In genomic region chr20:33518071-33518470, GRCh38 we compare ENCODE assay signal across 10 cellular contexts. TPM values are rescaled to one million over a fixed set of nuclear protein-coding genes. Genes with fewer than 3 reads are reported as not detected.
DNase-seq lines count a peak whose midpoint lies in the region; ATAC-seq and FAIRE-seq lines count a peak whose summit lies in the region.
"Had no signal": no experiment of that assay in that cellular context is flagged by ENCODE, and none has a peak within 500 bp of the region (broad histone marks: within the 10 kb centered on the region; RNA-seq: fewer than 3 reads in every experiment).

No MANE protein-coding gene starts in this region.

- 44 to 59% methylated on average over 5 of the region's 5 CpGs for WGBS in esophagus, 2 donors

- no peak overlapping the region for H3K4me3 ChIP-seq in esophagus (ENCODE audit: low read depth in 1 of 2, low read length in 2 of 2)
- H3K4me3 ChIP-seq: lung had no signal

- H3K36me3 ChIP-seq in esophagus (ENCODE audit: control insufficient read depth in 2 of 2, insufficient read depth in 2 of 2, low read length in 1 of 2) = no peaks in the 10 kb centered on the region

- H3K27me3 ChIP-seq in esophagus (ENCODE audit: control insufficient read depth in 1 of 2, insufficient read depth in 2 of 2, low read length in 2 of 2) = no peaks in the 10 kb centered on the region

- peak; percentile 83 for DNase-seq in EL
- peak; percentile 90 for DNase-seq in RCC 7860 (ENCODE audit: low spot score)
- peak; percentile 97 for DNase-seq in renal cortical epithelial cell (ENCODE audit: low read depth)
- DNase-seq in NCI-H345 treated with DMSO at 0.1 percent for 48 hours (lab: John Stamatoyannopoulos, UW; ENCODE audit: unreplicated experiment) = no peak
- no peak for DNase-seq in activated naive CD4-positive, alpha-beta T cell (lab: John Stamatoyannopoulos, UW)
- DNase-seq in HuH-7.5 (ENCODE audit: low spot score) = no peak
- DNase-seq: NCI-H526 had no signal

- peak overlapping the region; percentile 69 to 81 for H3K27ac ChIP-seq in esophagus (ENCODE audit: low read depth in 2 of 2, low read length in 1 of 2)

- peak; percentile 98 for FAIRE-seq in RCC 7860 (lab: Jason Lieb, UNC)

- H3K9me3 ChIP-seq in esophagus (ENCODE audit: control insufficient read depth in 2 of 2, insufficient read depth in 1 of 2, low read depth in 1 of 2, low read length in 1 of 2) = no peaks in the 10 kb centered on the region

- no peaks in the 10 kb centered on the region for H3K4me1 ChIP-seq in esophagus (ENCODE audit: control insufficient read depth in 2 of 2, insufficient read depth in 2 of 2, low read length in 1 of 2)

- no peak for ATAC-seq in HG03342 (IDR thresholded peaks at IDR 0.05; ENCODE audit: unreplicated experiment)

RNA-seq across cellular contexts. Expression of gene CBFA2T2, which starts 28.2 kb away (rescaled TPM):
- 1 to 10 TPM; 4.7 to 8.5 TPM for polyA plus RNA-seq in esophagus
- 4.7 and 13.6 TPM in 2 replicates for total RNA-seq in renal cortical epithelial cell

Comparison
In these comparisons a context has a peak if more than half of its experiments do, and no peak if none do; other contexts are left out.
1. DNase-seq: peak in EL (single experiment), RCC 7860 (single experiment) and renal cortical epithelial cell (single experiment); none in NCI-H345 treated with DMSO at 0.1 percent for 48 hours (single experiment), activated naive CD4-positive, alpha-beta T cell (0 of 4) and HuH-7.5 (single experiment).